ENCODE assay signal across 8 cellular contexts in genomic region chr3:99817437-99818240, GRCh38. TPM values are rescaled to one million over a fixed set of nuclear protein-coding genes. Genes with fewer than 3 reads are reported as not detected.
DNase-seq lines count a peak whose midpoint lies in the region; ATAC-seq lines count a peak whose summit lies in the region.

CMSS1 (plus strand) TSS chr3:99817862.

- peak; percentile 98 for ATAC-seq in GM19468 (IDR thresholded peaks at IDR 0.05; ENCODE audit: extremely low read depth, unreplicated experiment)

- DNase-seq in COLO829 (ENCODE audit: low spot score) (peak; percentile 95), HS-5 (ENCODE audit: low read depth) (peak; percentile 91), lung microvascular endothelial cell (ENCODE audit: low read depth in 2 of 2) (peak; percentile 94 to 95)
- peak; percentile 84 for DNase-seq in NK-92 treated with Interleukin-12 subunit alpha and Interleukin-12 subunit beta, amount 100 ng/mL, for 24 hours (lab: John Stamatoyannopoulos, UW)
- DNase-seq in activated CD8-positive, alpha-beta memory T cell treated with anti-CD3 and anti-CD28 coated beads for 24 hours, result peak; percentile 98
- DNase-seq in effector CD8-positive, alpha-beta T cell (lab: John Stamatoyannopoulos, UW), result peak; percentile 87
- DNase-seq in stimulated activated CD4-positive, alpha-beta T cell treated with anti-CD3 and anti-CD28 coated beads, TNF-alpha, amount 100 ng/mL, for 48 hours (ENCODE audit: low read depth in 3 of 3), result peak; percentile 90 to 94 (median 93)

RNA-seq across cellular contexts. Expression of gene CMSS1, which starts in this region (rescaled TPM):
- 3.0 and 5.4 TPM in 2 replicates for total RNA-seq in lung microvascular endothelial cell

Comparison
In these comparisons a context has a peak if more than half of its experiments do, and no peak if none do; other contexts are left out.
1. Peak in every context shown above with its lines: DNase-seq and ATAC-seq.